Comparison of ENCODE assay signal across 1 cellular context in the genomic region with DNA sequence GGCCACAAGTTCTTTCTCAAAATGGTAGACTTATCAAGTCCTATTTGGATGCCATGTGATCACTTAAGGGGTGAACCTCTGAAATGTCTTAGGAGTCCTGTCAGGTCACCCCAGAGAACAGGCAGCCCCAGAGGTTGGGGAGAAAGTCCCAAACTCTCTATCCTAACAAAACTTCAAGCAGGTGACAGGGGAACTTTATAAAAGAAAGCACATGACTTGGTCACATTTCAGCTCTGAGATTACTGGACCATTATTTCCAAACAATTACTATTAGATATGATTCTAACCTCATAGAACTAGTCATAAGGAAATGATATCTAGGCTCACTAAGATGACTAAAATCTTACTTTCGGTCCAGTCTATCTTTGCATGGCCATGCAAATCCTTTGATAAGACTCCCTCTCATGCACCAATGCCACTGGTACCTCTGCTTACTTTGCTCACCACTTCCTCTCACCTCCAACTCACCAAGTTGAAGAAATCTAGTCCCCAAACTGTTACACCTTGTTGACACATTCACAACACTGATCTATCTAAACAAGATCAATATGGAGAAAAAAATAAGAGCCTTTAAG.
TF ChIP-seq lines count a peak whose summit lies in the region.

No MANE protein-coding gene starts in this region.

TF ChIP-seq in GM12878, 131 proteins besides CTCF, POLR2A, EP300 and RAD21 (continued from another document):
- TF ChIP-seq SPI1 (IDR thresholded peaks at IDR 0.05; ENCODE audit: borderline replicate concordance, insufficient read depth, low read depth, low read length) (peak; percentile 64; the same call in 1 of the 2 replicates), ETV6 (conservative IDR thresholded peaks at IDR 0.05 in 1 of 2, IDR thresholded peaks at IDR 0.05 in 1 of 2; ENCODE audit: borderline replicate concordance in 1 of 2, low read depth in 1 of 2) (0 out of 4 replicates have a peak, but pooled peaks of 1 of the 2 experiments have one; percentile 35), RAD51 (IDR thresholded peaks at IDR 0.05) (peak; percentile 59; the same call in 1 of the 2 replicates), IKZF2 (IDR thresholded peaks at IDR 0.05) (peak in 1 of 2 experiments; percentile 30; a peak in 3 of 4 replicates)
- TF ChIP-seq, protein P1, sequence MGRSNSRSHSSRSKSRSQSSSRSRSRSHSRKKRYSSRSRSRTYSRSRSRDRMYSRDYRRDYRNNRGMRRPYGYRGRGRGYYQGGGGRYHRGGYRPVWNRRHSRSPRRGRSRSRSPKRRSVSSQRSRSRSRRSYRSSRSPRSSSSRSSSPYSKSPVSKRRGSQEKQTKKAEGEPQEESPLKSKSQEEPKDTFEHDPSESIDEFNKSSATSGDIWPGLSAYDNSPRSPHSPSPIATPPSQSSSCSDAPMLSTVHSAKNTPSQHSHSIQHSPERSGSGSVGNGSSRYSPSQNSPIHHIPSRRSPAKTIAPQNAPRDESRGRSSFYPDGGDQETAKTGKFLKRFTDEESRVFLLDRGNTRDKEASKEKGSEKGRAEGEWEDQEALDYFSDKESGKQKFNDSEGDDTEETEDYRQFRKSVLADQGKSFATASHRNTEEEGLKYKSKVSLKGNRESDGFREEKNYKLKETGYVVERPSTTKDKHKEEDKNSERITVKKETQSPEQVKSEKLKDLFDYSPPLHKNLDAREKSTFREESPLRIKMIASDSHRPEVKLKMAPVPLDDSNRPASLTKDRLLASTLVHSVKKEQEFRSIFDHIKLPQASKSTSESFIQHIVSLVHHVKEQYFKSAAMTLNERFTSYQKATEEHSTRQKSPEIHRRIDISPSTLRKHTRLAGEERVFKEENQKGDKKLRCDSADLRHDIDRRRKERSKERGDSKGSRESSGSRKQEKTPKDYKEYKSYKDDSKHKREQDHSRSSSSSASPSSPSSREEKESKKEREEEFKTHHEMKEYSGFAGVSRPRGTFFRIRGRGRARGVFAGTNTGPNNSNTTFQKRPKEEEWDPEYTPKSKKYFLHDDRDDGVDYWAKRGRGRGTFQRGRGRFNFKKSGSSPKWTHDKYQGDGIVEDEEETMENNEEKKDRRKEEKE (IDR thresholded peaks at IDR 0.05): no peak
